In the genomic region with DNA sequence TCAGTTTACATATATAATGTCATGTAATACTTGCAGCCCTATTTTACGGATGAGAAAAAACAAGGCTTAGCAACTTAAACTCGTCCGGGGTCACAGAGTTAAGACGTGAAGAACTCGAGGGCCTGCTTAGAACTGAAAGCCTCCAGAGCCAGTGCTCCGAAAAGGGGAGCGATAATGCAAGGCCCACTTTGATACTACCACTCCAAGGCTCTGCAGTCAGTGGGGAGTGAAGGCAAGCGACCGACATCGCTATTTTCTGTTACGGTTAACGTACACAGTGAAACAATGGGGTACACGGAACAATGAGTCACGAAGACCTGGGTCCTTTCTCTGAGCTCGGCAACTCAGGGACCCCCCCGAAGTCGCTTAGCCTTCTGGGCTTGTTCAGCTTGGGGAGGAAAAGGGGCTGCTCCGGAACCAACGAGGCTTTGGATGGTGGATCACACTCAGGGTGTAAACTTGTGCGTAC, we compare ENCODE assay signal across 8 cellular contexts. TPM values are rescaled to one million over a fixed set of nuclear protein-coding genes. Genes with fewer than 3 reads are reported as not detected.
DNase-seq lines count a peak whose midpoint lies in the region; ATAC-seq and TF ChIP-seq lines count a peak whose summit lies in the region.

No MANE protein-coding gene starts in this region.

- peaks cover 33 to 42% of the 10 kb centered on the region in 2 donors for H3K4me1 Mint-ChIP-seq in natural killer cell

- intact Hi-C loops in natural killer cell (cut with micrococcal nuclease), result loop anchor here (5.0 to 10.0 kb wide), 6 partner anchors 198 to 1406 kb away; partner anchors contain the start of gene CXXC4

- DNase-seq in BE2C, result no peak
- no peak for DNase-seq in NT2/D1 (ENCODE audit: low read depth, low spot score)
- DNase-seq in effector memory CD4-positive, alpha-beta T cell, result peak in 1 of 3 donors; percentile 64
- DNase-seq in natural killer cell, result no peak
- no peak for DNase-seq in SKM-1 (lab: John Stamatoyannopoulos, UW; ENCODE audit: unreplicated experiment)
- DNase-seq in ureter (ENCODE audit: low spot score), result no peak
- DNase-seq in activated CD4-positive, alpha-beta T cell treated with anti-CD3 and anti-CD28 coated beads for 1 hour, result no peak

- ATAC-seq in GM21526 (IDR thresholded peaks at IDR 0.05; ENCODE audit: low FRiP score, unreplicated experiment) (peak; percentile 37), natural killer cell (no peak)

- no peaks in the 10 kb centered on the region for H3K27me3 ChIP-seq in BE2C
- no peaks in the 10 kb centered on the region for H3K27me3 ChIP-seq in NT2/D1 (ENCODE audit: insufficient read depth, insufficient read length)
- H3K27me3 ChIP-seq in effector memory CD4-positive, alpha-beta T cell (replicated peaks; ENCODE audit: control insufficient read depth, insufficient read depth, low read length, poor library complexity, severe bottlenecking), result no peaks in the 10 kb centered on the region

- no peaks in the 10 kb centered on the region for H3K9me3 ChIP-seq in BE2C
- H3K9me3 ChIP-seq in NT2/D1 (ENCODE audit: insufficient read depth, low read length), result no peaks in the 10 kb centered on the region
- no peaks in the 10 kb centered on the region for H3K9me3 ChIP-seq in effector memory CD4-positive, alpha-beta T cell (ENCODE audit: control insufficient read depth, low read length)

- H3K36me3 Mint-ChIP-seq in natural killer cell, result no peaks in the 10 kb centered on the region

- no peak for TF ChIP-seq CTCF in BE2C (IDR thresholded peaks at IDR 0.05; ENCODE audit: low read depth, low read length)
- no peak for TF ChIP-seq CTCF in natural killer cell (IDR thresholded peaks at IDR 0.05)

- no peaks in the 10 kb centered on the region for H3K27me3 Mint-ChIP-seq in natural killer cell (ENCODE audit: low read depth in 2 of 2)

- H3K9ac ChIP-seq in NT2/D1 (ENCODE audit: insufficient read length, low read depth), result peak overlapping the region; percentile 93

- H3K27ac ChIP-seq in effector memory CD4-positive, alpha-beta T cell (ENCODE audit: insufficient read depth, low read length, poor library complexity, severe bottlenecking), result peak overlapping the region; percentile 96

- H3K4me3 ChIP-seq in BE2C (ENCODE audit: low read depth, low read length) (peak overlapping the region; percentile 90), NT2/D1 (ENCODE audit: insufficient read length, low read depth) (peak overlapping the region; percentile 84)
- H3K4me3 ChIP-seq in effector memory CD4-positive, alpha-beta T cell (ENCODE audit: insufficient read depth, low read depth, low read length, poor library complexity, severe bottlenecking), result peak overlapping the region; percentile 99

- H3K36me3 ChIP-seq in BE2C (no peaks in the 10 kb centered on the region; the same call in none of the 2 replicates), NT2/D1 (ENCODE audit: insufficient read depth, insufficient read length, low read length) (peaks cover 21% of the 10 kb centered on the region)
- no peaks in the 10 kb centered on the region for H3K36me3 ChIP-seq in effector memory CD4-positive, alpha-beta T cell (ENCODE audit: control insufficient read depth, insufficient read depth, low read length)

- peak overlapping the region; percentile 96 to 100 for H3K27ac Mint-ChIP-seq in natural killer cell

- H3K9me3 Mint-ChIP-seq in natural killer cell, result no peaks in the 10 kb centered on the region

- H3K4me3 Mint-ChIP-seq in natural killer cell, result peak overlapping the region; percentile 98

- H3K4me1 ChIP-seq in BE2C (peaks cover 9% of the 10 kb centered on the region; the same call in 1 of the 2 replicates), NT2/D1 (ENCODE audit: insufficient read depth, insufficient read length) (no peaks in the 10 kb centered on the region)
- peaks cover 12% of the 10 kb centered on the region for H3K4me1 ChIP-seq in effector memory CD4-positive, alpha-beta T cell (ENCODE audit: control insufficient read depth, insufficient read depth, low read length, poor library complexity, severe bottlenecking)

RNA-seq across cellular contexts. Expression of gene PPA2, which starts 1.0 kb away (rescaled TPM):
- 78.3 TPM for polyA plus RNA-seq in BE2C (2012; ENCODE audit: insufficient read depth, insufficient read length, low read depth)
- total RNA-seq in natural killer cell (10 to 100 TPM; 41.6 to 50.6 (median 48.0) TPM), ureter (98.0 TPM)
